27 cellular contexts compared by ENCODE assay signal in the genomic region with DNA sequence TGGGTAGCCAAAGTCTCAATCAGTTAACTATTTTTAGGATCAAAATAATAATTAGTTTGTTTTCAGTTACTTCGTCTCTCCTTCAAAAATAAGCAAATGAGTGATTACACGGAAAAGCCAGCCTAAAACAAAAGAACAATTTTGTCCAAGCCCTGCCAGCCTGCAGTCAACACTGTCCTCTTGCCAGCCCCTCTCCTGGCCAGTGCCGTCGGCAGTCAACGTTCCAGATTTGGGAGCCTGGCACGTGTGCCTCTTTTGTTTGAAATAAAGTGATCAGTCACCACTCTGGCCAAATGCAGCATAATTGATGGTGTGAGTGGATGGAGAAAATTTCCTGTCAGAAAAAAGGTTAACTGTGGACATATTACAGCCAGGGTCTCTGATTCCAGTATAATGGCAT.
"Had no signal": no experiment of that assay in that cellular context is flagged by ENCODE, and none has a peak within 500 bp of the region (broad histone marks: within the 10 kb centered on the region; RNA-seq: fewer than 3 reads in every experiment).

No MANE protein-coding gene starts in this region.

- H3K27ac Mint-ChIP-seq: stimulated activated effector memory CD8-positive, alpha-beta T cell treated with anti-CD3 and anti-CD28 coated beads, Interleukin-12 subunit alpha, Interleukin-12 subunit beta, amount 100 ng/mL, for 72 hours; stimulated activated memory B cell treated with anti-CD40 and anti-IgM and Interleukin-4, amounts not matched to agents 10 μg/mL and 1 μg/mL and 100 μg/mL, for 72 hours; stimulated activated naive B cell treated with anti-CD40 and anti-IgM and Interleukin-4, amounts not matched to agents 10 μg/mL and 1 μg/mL and 100 μg/mL, for 72 hours; stimulated activated naive CD8-positive, alpha-beta T cell treated with anti-CD3 and anti-CD28 coated beads, Interleukin-15, amount 100 ng/mL, for 72 hours; stimulated activated naive CD8-positive, alpha-beta T cell treated with anti-CD3 and anti-CD28 coated beads, Interleukin-15, Interleukin-2, amounts not matched to agents 100 ng/mL and 50 ng/mL, for 24 hours; type B pancreatic cell had no signal

- H3K4me3 ChIP-seq: stomach, suprapubic skin, testis, thoracic aorta, thyroid gland, tibial artery, tibial nerve, transverse colon, upper lobe of left lung, upper lobe of right lung, uterus, vagina had no signal

- H3K9me3 ChIP-seq: stomach, suprapubic skin, testis, thoracic aorta, thyroid gland, tibial artery, tibial nerve, transverse colon, upper lobe of left lung, upper lobe of right lung, uterus, vagina had no signal

- DNase-seq: stimulated activated CD4-positive, alpha-beta T cell treated with anti-CD3 and anti-CD28 coated beads, Interleukin-2, amount 100 ng/mL, for 48 hours; stimulated activated CD4-positive, alpha-beta T cell treated with anti-CD3 and anti-CD28 coated beads, Interleukin-4, amount 100 ng/mL, for 1 hour; stimulated activated CD4-positive, alpha-beta T cell treated with anti-CD3 and anti-CD28 coated beads, Interleukin-4, amount 100 ng/mL, for 24 hours; stimulated activated CD4-positive, alpha-beta T cell treated with anti-CD3 and anti-CD28 coated beads, Interleukin-4, amount 100 ng/mL, for 4 hours; stimulated activated CD8-positive, alpha-beta memory T cell treated with anti-CD3 and anti-CD28 coated beads, Interleukin-4, amount 100 ng/mL, for 48 hours; stimulated activated naive B cell treated with anti-CD40 and anti-IgM and Interleukin-4, amounts not matched to agents 10 μg/mL and 1 μg/mL and 100 μg/mL, for 72 hours; stimulated activated naive CD4-positive, alpha-beta T cell; stimulated activated naive CD4-positive, alpha-beta T cell treated with Interleukin-2 at 50 U/mL for 16 hours; stimulated activated naive CD8-positive, alpha-beta T cell treated with anti-CD3 and anti-CD28 coated beads, Interleukin-15, amount 100 ng/mL, for 72 hours; stimulated activated naive CD8-positive, alpha-beta T cell treated with anti-CD3 and anti-CD28 coated beads, Interleukin-15, Interleukin-2, amounts not matched to agents 100 U/mL and 50 U/mL, for 24 hours; stomach; testis; thyroid gland; tibial artery; transverse colon; trophoblast cell; upper lobe of left lung; upper lobe of right lung; uterus had no signal

- H3K4me3 Mint-ChIP-seq: stimulated activated effector memory CD8-positive, alpha-beta T cell treated with anti-CD3 and anti-CD28 coated beads, Interleukin-12 subunit alpha, Interleukin-12 subunit beta, amount 100 ng/mL, for 72 hours; stimulated activated memory B cell treated with anti-CD40 and anti-IgM and Interleukin-4, amounts not matched to agents 10 μg/mL and 1 μg/mL and 100 μg/mL, for 72 hours; stimulated activated naive B cell treated with anti-CD40 and anti-IgM and Interleukin-4, amounts not matched to agents 10 μg/mL and 1 μg/mL and 100 μg/mL, for 72 hours; stimulated activated naive CD8-positive, alpha-beta T cell treated with anti-CD3 and anti-CD28 coated beads, Interleukin-15, amount 100 ng/mL, for 72 hours; stimulated activated naive CD8-positive, alpha-beta T cell treated with anti-CD3 and anti-CD28 coated beads, Interleukin-15, Interleukin-2, amounts not matched to agents 100 ng/mL and 50 ng/mL, for 24 hours; type B pancreatic cell had no signal

- H3K4me1 Mint-ChIP-seq: stimulated activated effector memory CD8-positive, alpha-beta T cell treated with anti-CD3 and anti-CD28 coated beads, Interleukin-12 subunit alpha, Interleukin-12 subunit beta, amount 100 ng/mL, for 72 hours; stimulated activated memory B cell treated with anti-CD40 and anti-IgM and Interleukin-4, amounts not matched to agents 10 μg/mL and 1 μg/mL and 100 μg/mL, for 72 hours; stimulated activated naive CD8-positive, alpha-beta T cell treated with anti-CD3 and anti-CD28 coated beads, Interleukin-15, amount 100 ng/mL, for 72 hours had no signal

- H3K27ac ChIP-seq: stomach, suprapubic skin, testis, thoracic aorta, thyroid gland, tibial artery, tibial nerve, transverse colon, upper lobe of left lung, upper lobe of right lung, uterus, vagina had no signal

- ATAC-seq: stimulated activated effector memory CD8-positive, alpha-beta T cell treated with anti-CD3 and anti-CD28 coated beads, Interleukin-12 subunit alpha, Interleukin-12 subunit beta, amount 100 ng/mL, for 72 hours; stimulated activated memory B cell treated with anti-CD40 and anti-IgM and Interleukin-4, amounts not matched to agents 10 μg/mL and 1 μg/mL and 100 μg/mL, for 72 hours; stimulated activated naive B cell treated with anti-CD40 and anti-IgM and Interleukin-4, amounts not matched to agents 10 μg/mL and 1 μg/mL and 100 μg/mL, for 72 hours; stimulated activated naive CD8-positive, alpha-beta T cell treated with anti-CD3 and anti-CD28 coated beads, Interleukin-15, amount 100 ng/mL, for 72 hours; stimulated activated naive CD8-positive, alpha-beta T cell treated with anti-CD3 and anti-CD28 coated beads, Interleukin-15, Interleukin-2, amounts not matched to agents 100 U/mL and 50 U/mL, for 24 hours; upper lobe of right lung had no signal

- H3K27me3 ChIP-seq: stomach, suprapubic skin, testis, thyroid gland, tibial artery, tibial nerve, transverse colon, upper lobe of left lung, upper lobe of right lung, uterus, vagina had no signal

- H3K36me3 Mint-ChIP-seq: stimulated activated effector memory CD8-positive, alpha-beta T cell treated with anti-CD3 and anti-CD28 coated beads, Interleukin-12 subunit alpha, Interleukin-12 subunit beta, amount 100 ng/mL, for 72 hours; stimulated activated memory B cell treated with anti-CD40 and anti-IgM and Interleukin-4, amounts not matched to agents 10 μg/mL and 1 μg/mL and 100 μg/mL, for 72 hours; stimulated activated naive B cell treated with anti-CD40 and anti-IgM and Interleukin-4, amounts not matched to agents 10 μg/mL and 1 μg/mL and 100 μg/mL, for 72 hours; type B pancreatic cell had no signal

- H3K9me3 Mint-ChIP-seq: stimulated activated effector memory CD8-positive, alpha-beta T cell treated with anti-CD3 and anti-CD28 coated beads, Interleukin-12 subunit alpha, Interleukin-12 subunit beta, amount 100 ng/mL, for 72 hours; stimulated activated memory B cell treated with anti-CD40 and anti-IgM and Interleukin-4, amounts not matched to agents 10 μg/mL and 1 μg/mL and 100 μg/mL, for 72 hours; stimulated activated naive B cell treated with anti-CD40 and anti-IgM and Interleukin-4, amounts not matched to agents 10 μg/mL and 1 μg/mL and 100 μg/mL, for 72 hours; stimulated activated naive CD8-positive, alpha-beta T cell treated with anti-CD3 and anti-CD28 coated beads, Interleukin-15, Interleukin-2, amounts not matched to agents 100 ng/mL and 50 ng/mL, for 24 hours; type B pancreatic cell had no signal

- H3K36me3 ChIP-seq: stomach, suprapubic skin, thoracic aorta, thyroid gland, tibial artery, tibial nerve, transverse colon, upper lobe of left lung, upper lobe of right lung, uterus, vagina had no signal

- H3K27me3 Mint-ChIP-seq: stimulated activated naive CD8-positive, alpha-beta T cell treated with anti-CD3 and anti-CD28 coated beads, Interleukin-15, Interleukin-2, amounts not matched to agents 100 ng/mL and 50 ng/mL, for 24 hours; type B pancreatic cell had no signal

- H3K4me1 ChIP-seq: stomach, suprapubic skin, testis, thyroid gland, tibial artery, tibial nerve, transverse colon, upper lobe of left lung, upper lobe of right lung, uterus, vagina had no signal
